10 cellular contexts compared by ENCODE assay signal in the genomic region with DNA sequence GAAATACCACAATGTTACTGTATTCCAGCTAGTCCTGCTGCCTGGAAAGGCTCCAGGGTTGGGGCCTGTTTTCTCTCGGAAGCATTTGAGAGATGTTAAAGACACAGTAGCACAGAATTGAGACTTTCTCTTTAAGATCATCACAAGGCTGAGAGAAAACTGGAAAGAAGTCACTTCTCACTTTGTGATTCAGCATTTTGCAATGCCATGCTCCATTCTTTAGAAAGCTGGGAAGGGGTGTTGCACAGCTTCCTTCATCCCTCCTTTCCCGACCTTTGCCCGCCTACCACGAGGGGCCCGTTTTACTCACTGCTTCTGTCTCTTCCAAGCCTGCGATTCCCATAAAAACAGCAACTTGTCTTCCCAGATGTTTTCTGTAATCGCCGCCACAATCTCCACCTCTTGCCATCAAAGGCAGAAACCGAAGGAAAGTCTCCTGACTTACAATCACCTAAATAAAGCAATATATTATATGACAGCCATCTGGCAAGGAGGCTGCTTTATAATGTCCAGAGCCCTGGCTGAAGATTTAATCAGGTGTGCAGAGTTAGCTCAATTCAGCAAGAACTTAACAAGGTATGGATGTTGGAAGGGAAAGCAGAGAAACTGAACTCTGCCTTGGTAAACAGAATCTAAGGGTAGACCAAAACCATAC. TPM values are rescaled to one million over a fixed set of nuclear protein-coding genes. Genes with fewer than 3 reads are reported as not detected.
DNase-seq lines count a peak whose midpoint lies in the region; ATAC-seq, FAIRE-seq and TF ChIP-seq lines count a peak whose summit lies in the region.
"Had no signal": no experiment of that assay in that cellular context is flagged by ENCODE, and none has a peak within 500 bp of the region (broad histone marks: within the 10 kb centered on the region; RNA-seq: fewer than 3 reads in every experiment).

No MANE protein-coding gene starts in this region.

- peak; percentile 80 for FAIRE-seq in A549 (lab: Jason Lieb, UNC)
- FAIRE-seq in endometrium (lab: Jason Lieb, UNC) = peak; percentile 46
- FAIRE-seq: H1 had no signal

- TF ChIP-seq RAD21 in A549 (conservative IDR thresholded peaks at IDR 0.05 in 1 of 2, IDR thresholded peaks at IDR 0.05 in 1 of 2) = peak in 1 of 2 experiments; percentile 28; a peak in 1 of 5 replicates

- peak overlapping the region; percentile 16 to 39 (median 36) for H3K4me3 Mint-ChIP-seq in nephron
- H3K4me3 Mint-ChIP-seq in progenitor cell of endocrine pancreas (ENCODE audit: low read depth) = no peak overlapping the region

- peak overlapping the region; percentile 12 for H3K4me3 ChIP-seq in A549

- no peak; a peak in 1 of 5 replicates for TF ChIP-seq EP300 in A549 (IDR thresholded peaks at IDR 0.05)

- H3K9me3 Mint-ChIP-seq in nephron (no peaks in the 10 kb centered on the region), progenitor cell of endocrine pancreas (ENCODE audit: low read depth) (no peaks in the 10 kb centered on the region)

- H3K4me2 ChIP-seq in A549 = peak overlapping the region; percentile 77

- 2% methylated on average over 9 of the region's 9 CpGs for WGBS in A549 (ENCODE audit: missing lambda C conversion rate)

- peaks cover 4% of the 10 kb centered on the region for H3K36me3 Mint-ChIP-seq in nephron (ENCODE audit: low read depth)
- H3K36me3 Mint-ChIP-seq in progenitor cell of endocrine pancreas (ENCODE audit: insufficient read depth) = no peaks in the 10 kb centered on the region

- ATAC-seq in A549 = peak; percentile 93 to 94

- peaks cover 44% of the 10 kb centered on the region for H3K4me1 ChIP-seq in A549

- POLR2A ChIA-PET in A549 (lab: Yijun Ruan, JAX) = interaction anchor here (1.0 to 2.3 kb wide), 3 partner anchors 10 to 30 kb away, joined by 3 to 17 read pairs (median 8); a partner anchor contains a TSS

- CTCF ChIA-PET in A549 (lab: Yijun Ruan, JAX) = interaction anchor here (0.9 to 2.2 kb wide), 7 partner anchors 9 to 295 kb away, joined by 3 to 11 read pairs (median 4); no protein-coding TSS in a partner anchor

- H3K27ac Mint-ChIP-seq in nephron (peak overlapping the region; percentile 83 to 93 (median 87)), progenitor cell of endocrine pancreas (no peak overlapping the region)

- TF ChIP-seq POLR2A in A549 (IDR thresholded peaks at IDR 0.05; ENCODE audit: low read length) = no peak

- peaks cover 37% of the 10 kb centered on the region for H3K4me1 Mint-ChIP-seq in nephron
- H3K4me1 Mint-ChIP-seq in progenitor cell of endocrine pancreas (ENCODE audit: low read depth) = peaks cover 5% of the 10 kb centered on the region

- peak overlapping the region; percentile 77 to 90 for H3K27ac ChIP-seq in A549

- H3K9me3 ChIP-seq in A549 = no peaks in the 10 kb centered on the region

- DNase-seq in A549 (ENCODE audit: low read depth in 1 of 2, low spot score in 1 of 2) (peak; percentile 61 to 85), LHCN-M2 (ENCODE audit: low read depth) (peak; percentile 90), activated T-cell treated with anti-CD3 and anti-CD28 coated beads for 4 hours (no peak), GM10266 (ENCODE audit: extremely low spot score) (no peak), NCI-H2081 treated with DMSO at 0.1 percent for 48 hours (lab: John Stamatoyannopoulos, UW) (no peak), progenitor cell of endocrine pancreas (ENCODE audit: low spot score, unreplicated experiment) (no peak)
- DNase-seq: NCI-H187 treated with DMSO at 0.1 percent for 48 hours had no signal

- no peak for TF ChIP-seq CTCF in A549 (IDR thresholded peaks at IDR 0.05)
- TF ChIP-seq CTCF in nephron (IDR thresholded peaks at IDR 0.05; ENCODE audit: unreplicated experiment in 3 of 3) = no peak
- TF ChIP-seq CTCF in GM10266 (IDR thresholded peaks at IDR 0.05; ENCODE audit: control insufficient read depth, insufficient read depth, low read depth, missing control alignments) = no peak
- no peak for TF ChIP-seq CTCF in progenitor cell of endocrine pancreas (IDR thresholded peaks at IDR 0.05; ENCODE audit: unreplicated experiment)

- no peaks in the 10 kb centered on the region for H3K27me3 Mint-ChIP-seq in nephron (ENCODE audit: low read depth)
- no peaks in the 10 kb centered on the region for H3K27me3 Mint-ChIP-seq in progenitor cell of endocrine pancreas

TF ChIP-seq in A549, 52 proteins besides CTCF, POLR2A, EP300 and RAD21 (continues in another document):
- TF ChIP-seq FOXS1 (CRISPR knock-in tag; IDR thresholded peaks at IDR 0.05) (no peak), SREBF2 (IDR thresholded peaks at IDR 0.05) (no peak), BHLHE40 (IDR thresholded peaks at IDR 0.05; ENCODE audit: low read depth, low read length) (no peak), KDM1A (IDR thresholded peaks at IDR 0.05; ENCODE audit: low read depth) (no peak), CHD2 (IDR thresholded peaks at IDR 0.05; ENCODE audit: low read length, partially characterized antibody) (no peak), CHD4 (IDR thresholded peaks at IDR 0.05; ENCODE audit: borderline replicate concordance) (no peak), JUNB (IDR thresholded peaks at IDR 0.05) (peak; percentile 48; the same call in 1 of the 2 replicates)
- TF ChIP-seq, protein P1, sequence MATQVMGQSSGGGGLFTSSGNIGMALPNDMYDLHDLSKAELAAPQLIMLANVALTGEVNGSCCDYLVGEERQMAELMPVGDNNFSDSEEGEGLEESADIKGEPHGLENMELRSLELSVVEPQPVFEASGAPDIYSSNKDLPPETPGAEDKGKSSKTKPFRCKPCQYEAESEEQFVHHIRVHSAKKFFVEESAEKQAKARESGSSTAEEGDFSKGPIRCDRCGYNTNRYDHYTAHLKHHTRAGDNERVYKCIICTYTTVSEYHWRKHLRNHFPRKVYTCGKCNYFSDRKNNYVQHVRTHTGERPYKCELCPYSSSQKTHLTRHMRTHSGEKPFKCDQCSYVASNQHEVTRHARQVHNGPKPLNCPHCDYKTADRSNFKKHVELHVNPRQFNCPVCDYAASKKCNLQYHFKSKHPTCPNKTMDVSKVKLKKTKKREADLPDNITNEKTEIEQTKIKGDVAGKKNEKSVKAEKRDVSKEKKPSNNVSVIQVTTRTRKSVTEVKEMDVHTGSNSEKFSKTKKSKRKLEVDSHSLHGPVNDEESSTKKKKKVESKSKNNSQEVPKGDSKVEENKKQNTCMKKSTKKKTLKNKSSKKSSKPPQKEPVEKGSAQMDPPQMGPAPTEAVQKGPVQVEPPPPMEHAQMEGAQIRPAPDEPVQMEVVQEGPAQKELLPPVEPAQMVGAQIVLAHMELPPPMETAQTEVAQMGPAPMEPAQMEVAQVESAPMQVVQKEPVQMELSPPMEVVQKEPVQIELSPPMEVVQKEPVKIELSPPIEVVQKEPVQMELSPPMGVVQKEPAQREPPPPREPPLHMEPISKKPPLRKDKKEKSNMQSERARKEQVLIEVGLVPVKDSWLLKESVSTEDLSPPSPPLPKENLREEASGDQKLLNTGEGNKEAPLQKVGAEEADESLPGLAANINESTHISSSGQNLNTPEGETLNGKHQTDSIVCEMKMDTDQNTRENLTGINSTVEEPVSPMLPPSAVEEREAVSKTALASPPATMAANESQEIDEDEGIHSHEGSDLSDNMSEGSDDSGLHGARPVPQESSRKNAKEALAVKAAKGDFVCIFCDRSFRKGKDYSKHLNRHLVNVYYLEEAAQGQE (IDR thresholded peaks at IDR 0.05) = no peak
- TF ChIP-seq, protein P2, sequence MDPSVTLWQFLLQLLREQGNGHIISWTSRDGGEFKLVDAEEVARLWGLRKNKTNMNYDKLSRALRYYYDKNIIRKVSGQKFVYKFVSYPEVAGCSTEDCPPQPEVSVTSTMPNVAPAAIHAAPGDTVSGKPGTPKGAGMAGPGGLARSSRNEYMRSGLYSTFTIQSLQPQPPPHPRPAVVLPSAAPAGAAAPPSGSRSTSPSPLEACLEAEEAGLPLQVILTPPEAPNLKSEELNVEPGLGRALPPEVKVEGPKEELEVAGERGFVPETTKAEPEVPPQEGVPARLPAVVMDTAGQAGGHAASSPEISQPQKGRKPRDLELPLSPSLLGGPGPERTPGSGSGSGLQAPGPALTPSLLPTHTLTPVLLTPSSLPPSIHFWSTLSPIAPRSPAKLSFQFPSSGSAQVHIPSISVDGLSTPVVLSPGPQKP (IDR thresholded peaks at IDR 0.05; ENCODE audit: low read depth, low read length) = no peak
- TF ChIP-seq, protein P3, sequence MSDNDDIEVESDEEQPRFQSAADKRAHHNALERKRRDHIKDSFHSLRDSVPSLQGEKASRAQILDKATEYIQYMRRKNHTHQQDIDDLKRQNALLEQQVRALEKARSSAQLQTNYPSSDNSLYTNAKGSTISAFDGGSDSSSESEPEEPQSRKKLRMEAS (IDR thresholded peaks at IDR 0.05) = peak; percentile 83
- TF ChIP-seq, protein P4, sequence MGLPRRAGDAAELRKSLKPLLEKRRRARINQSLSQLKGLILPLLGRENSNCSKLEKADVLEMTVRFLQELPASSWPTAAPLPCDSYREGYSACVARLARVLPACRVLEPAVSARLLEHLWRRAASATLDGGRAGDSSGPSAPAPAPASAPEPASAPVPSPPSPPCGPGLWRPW (IDR thresholded peaks at IDR 0.05) = no peak
- TF ChIP-seq, protein P5, sequence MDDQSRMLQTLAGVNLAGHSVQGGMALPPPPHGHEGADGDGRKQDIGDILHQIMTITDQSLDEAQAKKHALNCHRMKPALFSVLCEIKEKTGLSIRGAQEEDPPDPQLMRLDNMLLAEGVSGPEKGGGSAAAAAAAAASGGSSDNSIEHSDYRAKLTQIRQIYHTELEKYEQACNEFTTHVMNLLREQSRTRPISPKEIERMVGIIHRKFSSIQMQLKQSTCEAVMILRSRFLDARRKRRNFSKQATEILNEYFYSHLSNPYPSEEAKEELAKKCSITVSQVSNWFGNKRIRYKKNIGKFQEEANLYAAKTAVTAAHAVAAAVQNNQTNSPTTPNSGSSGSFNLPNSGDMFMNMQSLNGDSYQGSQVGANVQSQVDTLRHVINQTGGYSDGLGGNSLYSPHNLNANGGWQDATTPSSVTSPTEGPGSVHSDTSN (IDR thresholded peaks at IDR 0.05) = no peak

RNA-seq across cellular contexts. Expression of a gene that starts 18.9 kb away (rescaled TPM):
- polyA plus RNA-seq in A549 (2011; rRNA removed) (6.5 and 6.6 TPM in 2 replicates), A549 (2017; fragmentation: RNase III; extraction: RNeasy Plus Mini Kit Qiagen cat#74134 plus additional on column Dnase treatment) (4.1 to 5.1 TPM (median 4.8 TPM) in 3 replicates)
- 3.2 and 4.5 TPM in 2 replicates for polyA plus RNA-seq in A549 (2012; cell fraction: cytosol; rRNA removed)
- 10.0 and 12.2 TPM in 2 replicates for polyA plus RNA-seq in A549 (2012; cell fraction: nucleus; rRNA removed)
- polyA minus RNA-seq in A549 (2011; rRNA and poly(A)+ RNA removed) = 8.1 and 9.0 TPM in 2 replicates
- total RNA-seq in LHCN-M2 (2014; rRNA removed) (14.3 and 17.5 TPM in 2 replicates), progenitor cell of endocrine pancreas (2.9 and 3.6 TPM in 2 replicates)
- polyA plus RNA-seq in LHCN-M2 (2012) = 4.4 TPM

RNA-seq across cellular contexts. Expression of a gene that starts 44.9 kb away (rescaled TPM):
- polyA plus RNA-seq in A549 (2011; rRNA removed) (39.9 and 69.7 TPM in 2 replicates), A549 (2017; fragmentation: RNase III; extraction: RNeasy Plus Mini Kit Qiagen cat#74134 plus additional on column Dnase treatment) (77.5 to 84.2 TPM (median 79.6 TPM) in 3 replicates)
- polyA plus RNA-seq in A549 (2012; cell fraction: cytosol; rRNA removed) = 39.9 and 41.3 TPM in 2 replicates
- 12.4 and 17.4 TPM in 2 replicates for polyA plus RNA-seq in A549 (2012; cell fraction: nucleus; rRNA removed)
- polyA minus RNA-seq in A549 (2011; rRNA and poly(A)+ RNA removed) = 8.7 and 8.8 TPM in 2 replicates
- total RNA-seq in LHCN-M2 (2014; rRNA removed) (43.6 and 54.2 TPM in 2 replicates), progenitor cell of endocrine pancreas (54.0 and 54.7 TPM in 2 replicates)
- 30.2 TPM for polyA plus RNA-seq in LHCN-M2 (2012)

Comparison
In these comparisons a context has a peak if more than half of its experiments do, and no peak if none do; other contexts are left out.
1. DNase-seq: peak in A549 (2 of 2) and LHCN-M2 (single experiment); none in activated T-cell treated with anti-CD3 and anti-CD28 coated beads for 4 hours (single experiment), GM10266 (single experiment), NCI-H2081 treated with DMSO at 0.1 percent for 48 hours (single experiment) and progenitor cell of endocrine pancreas (single experiment).